ENCODE assay signal across 1 cellular context in genomic region chr11:65113839-65114238, GRCh38.
TF ChIP-seq lines count a peak whose summit lies in the region.

No MANE protein-coding gene starts in this region.

TF ChIP-seq in H1, 55 proteins besides CTCF, POLR2A, EP300 and RAD21:
- TF ChIP-seq MAX (IDR thresholded peaks at IDR 0.05): no peak
